Comparison of ENCODE assay signal across 12 cellular contexts in genomic region chr11:33310720-33311500, GRCh38. TPM values are rescaled to one million over a fixed set of nuclear protein-coding genes. Genes with fewer than 3 reads are reported as not detected.
DNase-seq lines count a peak whose midpoint lies in the region; ATAC-seq and TF ChIP-seq lines count a peak whose summit lies in the region.
"Had no signal": no experiment of that assay in that cellular context is flagged by ENCODE, and none has a peak within 500 bp of the region (broad histone marks: within the 10 kb centered on the region; RNA-seq: fewer than 3 reads in every experiment).

No MANE protein-coding gene starts in this region.

- TF ChIP-seq CTCF in osteoblast (IDR thresholded peaks at IDR 0.05; ENCODE audit: extremely low read depth, low read depth, low read length) (no peak), endothelial cell (IDR thresholded peaks at IDR 0.05; ENCODE audit: unreplicated experiment) (no peak)

- H3K4me1 Mint-ChIP-seq in dendritic cell treated with granulocyte-macrophage colony-stimulating factor and Interleukin-4, amounts not matched to agents 40 ng/mL and 50 ng/mL, for 4 days (ENCODE audit: low read depth) = peaks cover 30% of the 10 kb centered on the region
- no peaks in the 10 kb centered on the region for H3K4me1 Mint-ChIP-seq in endothelial cell (ENCODE audit: unreplicated experiment)

- no peak overlapping the region for H3K4me2 ChIP-seq in osteoblast (ENCODE audit: insufficient read depth, low read length)

- H3K9me3 ChIP-seq in osteoblast (ENCODE audit: low read depth, low read length) = no peaks in the 10 kb centered on the region
- H3K9me3 ChIP-seq: testis had no signal

- intact Hi-C loops in dendritic cell treated with granulocyte-macrophage colony-stimulating factor and Interleukin-4, amounts not matched to agents 40 ng/mL and 50 ng/mL, for 4 days (cut with micrococcal nuclease) = no loop called here

- DNase-seq in ELR (ENCODE audit: low read depth) = peak; percentile 18
- DNase-seq in LHCN-M2 (ENCODE audit: low read depth) = peak; percentile 41
- DNase-seq in osteoblast (ENCODE audit: insufficient read length, low spot score, missing footprints) = peak; percentile 49
- DNase-seq in endothelial cell (ENCODE audit: low spot score) = no peak
- no peak for DNase-seq in pons (ENCODE audit: low spot score)
- DNase-seq: activated CD4-positive, alpha-beta T cell treated with anti-CD3 and anti-CD28 coated beads for 4 hours; CD8-positive, alpha-beta memory T cell; central memory CD4-positive, alpha-beta T cell; testis had no signal

- no peaks in the 10 kb centered on the region for H3K36me3 ChIP-seq in osteoblast (ENCODE audit: insufficient read depth, low read length)

- no peaks in the 10 kb centered on the region for H3K27me3 ChIP-seq in osteoblast (ENCODE audit: insufficient read depth, low read length)
- H3K27me3 ChIP-seq: testis had no signal

- H3K27ac ChIP-seq in osteoblast (ENCODE audit: low read depth, low read length) = no peak overlapping the region
- H3K27ac ChIP-seq: testis had no signal

- H3K27ac Mint-ChIP-seq in dendritic cell treated with granulocyte-macrophage colony-stimulating factor and Interleukin-4, amounts not matched to agents 40 ng/mL and 50 ng/mL, for 4 days = peak overlapping the region; percentile 7
- H3K27ac Mint-ChIP-seq in endothelial cell (ENCODE audit: unreplicated experiment) = no peak overlapping the region
- H3K27ac Mint-ChIP-seq: activated T-helper 2 cell treated with anti-CD3 and anti-CD28 coated beads, Interferon-gamma antibody, Interleukin-2, Interleukin-4, amounts not matched to agents 10 μg/mL and 5 μg/mL and 100 μg/mL, durations not matched to agents 14 hours and 24 hours and 36 hours had no signal

- H4K20me1 ChIP-seq in osteoblast (ENCODE audit: insufficient read depth, low read length) = peaks cover 73% of the 10 kb centered on the region

- H3K36me3 Mint-ChIP-seq in dendritic cell treated with granulocyte-macrophage colony-stimulating factor and Interleukin-4, amounts not matched to agents 40 ng/mL and 50 ng/mL, for 4 days (ENCODE audit: low read depth) = peaks cover 6% of the 10 kb centered on the region
- no peaks in the 10 kb centered on the region for H3K36me3 Mint-ChIP-seq in endothelial cell (ENCODE audit: low read depth, unreplicated experiment)

- no peak for ATAC-seq in GM19035 (IDR thresholded peaks at IDR 0.05; ENCODE audit: unreplicated experiment)

- H3K4me3 ChIP-seq in osteoblast (ENCODE audit: insufficient read depth, low read length) = no peak overlapping the region
- H3K4me3 ChIP-seq: testis had no signal

- H2AFZ ChIP-seq in osteoblast (ENCODE audit: low read length) = no peak overlapping the region

- H3K9me3 Mint-ChIP-seq in dendritic cell treated with granulocyte-macrophage colony-stimulating factor and Interleukin-4, amounts not matched to agents 40 ng/mL and 50 ng/mL, for 4 days = no peaks in the 10 kb centered on the region
- no peaks in the 10 kb centered on the region for H3K9me3 Mint-ChIP-seq in endothelial cell (ENCODE audit: unreplicated experiment)
- H3K9me3 Mint-ChIP-seq: activated T-helper 2 cell treated with anti-CD3 and anti-CD28 coated beads, Interferon-gamma antibody, Interleukin-2, Interleukin-4, amounts not matched to agents 10 μg/mL and 5 μg/mL and 100 μg/mL, durations not matched to agents 14 hours and 24 hours and 36 hours; CD8-positive, alpha-beta memory T cell had no signal

- H3K4me3 Mint-ChIP-seq in dendritic cell treated with granulocyte-macrophage colony-stimulating factor and Interleukin-4, amounts not matched to agents 40 ng/mL and 50 ng/mL, for 4 days = no peak overlapping the region
- no peak overlapping the region for H3K4me3 Mint-ChIP-seq in endothelial cell (ENCODE audit: unreplicated experiment)
- H3K4me3 Mint-ChIP-seq: CD8-positive, alpha-beta memory T cell had no signal

- no peaks in the 10 kb centered on the region for H3K27me3 Mint-ChIP-seq in dendritic cell treated with granulocyte-macrophage colony-stimulating factor and Interleukin-4, amounts not matched to agents 40 ng/mL and 50 ng/mL, for 4 days
- no peaks in the 10 kb centered on the region for H3K27me3 Mint-ChIP-seq in endothelial cell (ENCODE audit: unreplicated experiment)
- H3K27me3 Mint-ChIP-seq: CD8-positive, alpha-beta memory T cell had no signal

- peaks cover 16% of the 10 kb centered on the region for H3K4me1 ChIP-seq in osteoblast (ENCODE audit: insufficient read depth, low read length)
- H3K4me1 ChIP-seq: testis had no signal

- H3K79me2 ChIP-seq in osteoblast (ENCODE audit: insufficient read depth, low read length) = peaks cover 95% of the 10 kb centered on the region

RNA-seq across cellular contexts. Expression of gene HIPK3, which starts 53.7 kb away (rescaled TPM):
- 39.6 and 52.4 TPM in 2 replicates for total RNA-seq in LHCN-M2 (2014; rRNA removed)
- polyA plus RNA-seq in LHCN-M2 (2012) = 7.1 TPM
- total RNA-seq in osteoblast = 188 and 195 TPM in 2 replicates
- total RNA-seq in endothelial cell (ENCODE audit: unreplicated experiment) = 70.2 TPM

Comparison
In these comparisons a context has a peak if more than half of its experiments do, and no peak if none do; other contexts are left out.
1. DNase-seq: peak in ELR (single experiment), LHCN-M2 (single experiment) and osteoblast (single experiment); none in endothelial cell (single experiment) and pons (single experiment).